In the genomic region with DNA sequence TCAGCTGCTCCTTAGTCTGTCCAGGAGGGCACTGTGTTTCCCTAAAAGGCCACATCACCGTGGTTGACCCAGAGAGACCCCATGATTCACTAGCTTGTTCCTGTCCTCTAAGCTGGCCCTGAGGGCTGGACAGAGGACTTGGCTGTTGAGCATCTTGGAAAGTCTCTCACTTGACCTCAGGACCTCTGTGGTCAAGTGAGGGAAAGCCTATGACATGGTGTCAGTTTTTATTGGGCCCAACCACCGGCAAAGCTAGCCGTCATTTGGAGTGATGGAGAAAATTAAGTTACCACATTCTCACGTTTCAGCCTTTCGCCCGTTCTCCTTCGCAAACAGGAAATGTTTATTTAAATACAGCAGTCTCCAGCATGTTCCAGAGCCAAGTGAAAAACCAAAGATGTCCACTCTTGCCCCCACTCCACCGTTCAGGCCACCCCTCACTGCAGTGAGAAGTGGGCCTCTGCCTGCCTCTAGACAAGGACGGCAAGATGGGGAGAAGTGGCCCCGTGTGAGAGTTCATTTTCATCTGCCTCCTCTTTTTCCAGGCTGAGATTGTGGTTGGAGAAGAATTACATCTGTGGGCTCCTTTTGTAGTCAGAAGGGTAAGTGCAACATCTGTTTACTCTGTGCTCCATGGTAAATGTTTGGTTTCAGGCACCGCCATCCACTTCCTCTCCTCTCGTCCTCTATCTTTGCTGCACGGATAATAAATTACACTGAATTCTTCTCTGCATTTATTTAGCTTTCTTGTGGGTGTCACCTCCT, we compare ENCODE assay signal across 1 cellular context.
TF ChIP-seq lines count a peak whose summit lies in the region.

No MANE protein-coding gene starts in this region.

TF ChIP-seq in IMR-90, 13 proteins besides CTCF, POLR2A, EP300 and RAD21 (continued from another document):
- TF ChIP-seq FOS (IDR thresholded peaks at IDR 0.05; ENCODE audit: low read depth, low read length) (no peak), MAFK (IDR thresholded peaks at IDR 0.05; ENCODE audit: low read depth, low read length) (no peak), ELK1 (IDR thresholded peaks at IDR 0.05; ENCODE audit: borderline replicate concordance, low read depth, low read length) (no peak)
